11 cellular contexts compared by ENCODE assay signal in the genomic region with DNA sequence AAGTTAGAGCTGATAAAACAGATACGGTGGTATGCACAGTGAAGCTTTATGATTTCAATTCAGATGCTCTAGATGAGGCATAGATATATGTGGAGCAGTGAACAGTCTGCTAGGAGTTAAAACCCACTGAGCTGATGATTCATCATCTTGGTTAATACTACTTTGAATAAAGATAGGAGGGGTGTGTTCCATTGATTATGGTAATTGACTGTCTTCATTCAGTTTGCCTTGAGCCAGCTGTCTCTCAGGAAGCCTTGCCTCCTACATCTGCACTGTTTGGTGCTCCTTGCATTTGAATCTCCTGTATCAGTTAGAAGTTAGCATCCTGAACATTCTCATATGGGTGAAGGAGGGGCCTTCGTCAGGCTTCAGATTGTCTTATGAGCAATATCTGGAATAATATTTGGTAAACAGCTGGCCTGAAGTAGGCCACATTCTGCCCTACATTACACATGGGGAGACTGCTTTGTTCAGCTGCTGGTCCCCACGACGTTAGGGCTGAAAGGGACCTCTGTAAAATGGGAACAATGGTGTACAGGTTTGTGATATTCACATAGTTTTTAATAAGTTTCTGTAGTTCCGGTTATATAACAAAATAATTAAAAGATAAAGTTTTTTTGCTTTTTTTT. TPM values are rescaled to one million over a fixed set of nuclear protein-coding genes. Genes with fewer than 3 reads are reported as not detected.
DNase-seq lines count a peak whose midpoint lies in the region; ATAC-seq and TF ChIP-seq lines count a peak whose summit lies in the region.
"Had no signal": no experiment of that assay in that cellular context is flagged by ENCODE, and none has a peak within 500 bp of the region (broad histone marks: within the 10 kb centered on the region; RNA-seq: fewer than 3 reads in every experiment).

No MANE protein-coding gene starts in this region.

- in situ Hi-C loops in astrocyte of the cerebellum (cut with HindIII; ENCODE audit: low sequenced_read_pairs), result no loop called here

- H3K27ac Mint-ChIP-seq in IgD-negative memory B cell, result peak overlapping the region; percentile 59 to 84 (median 80)

- H3K4me1 Mint-ChIP-seq in IgD-negative memory B cell, result peaks cover 47 to 67% (median 56%) of the 10 kb centered on the region in 3 donors

- H3K9me3 Mint-ChIP-seq in IgD-negative memory B cell, result no peaks in the 10 kb centered on the region

- H3K27me3 ChIP-seq in H7 (ENCODE audit: control insufficient read depth, insufficient read depth, low read length), result no peaks in the 10 kb centered on the region

- DNase-seq in astrocyte of the cerebellum (ENCODE audit: low read depth) (peak; percentile 16), omental fat pad (ENCODE audit: low spot score) (no peak), H7 (no peak), C1 segment of cervical spinal cord (lab: John Stamatoyannopoulos, UW) (no peak), Kasumi-1 (lab: John Stamatoyannopoulos, UW) (no peak)
- DNase-seq in stimulated activated CD4-positive, alpha-beta T cell treated with anti-CD3 and anti-CD28 coated beads, Interleukin-12 subunit alpha, Interleukin-12 subunit beta, amount 100 ng/mL, for 4 hours, result no peak
- DNase-seq: anterior cingulate cortex, NCI-H446 had no signal

- peak overlapping the region; percentile 44 to 90 (median 71) for H3K4me3 Mint-ChIP-seq in IgD-negative memory B cell

- no peaks in the 10 kb centered on the region for H3K27me3 Mint-ChIP-seq in IgD-negative memory B cell

- peak; percentile 35 for ATAC-seq in omental fat pad (ENCODE audit: low FRiP score)

- TF ChIP-seq CTCF in astrocyte of the cerebellum (IDR thresholded peaks at IDR 0.05; ENCODE audit: low read depth, low read length, missing control alignments) (no peak), omental fat pad (IDR thresholded peaks at IDR 0.05) (no peak)

- peaks cover 1% of the 10 kb centered on the region; the same call in 1 of the 2 replicates for H3K36me3 ChIP-seq in H7 (replicated peaks; ENCODE audit: control insufficient read depth, insufficient read depth, low read length)
- H3K36me3 ChIP-seq: thoracic aorta had no signal

- H3K36me3 Mint-ChIP-seq in IgD-negative memory B cell, result peaks cover 1% of the 10 kb centered on the region

- peak overlapping the region; percentile 17; the same call in 1 of the 2 replicates for H3K4me3 ChIP-seq in GM08714 (ENCODE audit: low read length)
- no peak overlapping the region for H3K4me3 ChIP-seq in astrocyte of the cerebellum (ENCODE audit: low read depth, low read length)
- H3K4me3 ChIP-seq in H7 (ENCODE audit: insufficient read depth, low read depth, low read length), result no peak overlapping the region
- H3K4me3 ChIP-seq: thoracic aorta had no signal

RNA-seq across cellular contexts. Expression of gene MAP4K4, which starts 13.3 kb away (rescaled TPM):
- polyA plus RNA-seq in IgD-negative memory B cell, result 9.3 TPM
- 100 to 1,000 TPM in 3 of 4 donors, 10 to 100 TPM in 1; 85.9 to 199 (median 110) TPM for total RNA-seq in omental fat pad
- total RNA-seq in H7 (2014; rRNA removed; shearing (Covaris generic)), result 45.6 and 58.7 TPM in 2 replicates
